ENCODE assay signal across 18 cellular contexts in the genomic region with DNA sequence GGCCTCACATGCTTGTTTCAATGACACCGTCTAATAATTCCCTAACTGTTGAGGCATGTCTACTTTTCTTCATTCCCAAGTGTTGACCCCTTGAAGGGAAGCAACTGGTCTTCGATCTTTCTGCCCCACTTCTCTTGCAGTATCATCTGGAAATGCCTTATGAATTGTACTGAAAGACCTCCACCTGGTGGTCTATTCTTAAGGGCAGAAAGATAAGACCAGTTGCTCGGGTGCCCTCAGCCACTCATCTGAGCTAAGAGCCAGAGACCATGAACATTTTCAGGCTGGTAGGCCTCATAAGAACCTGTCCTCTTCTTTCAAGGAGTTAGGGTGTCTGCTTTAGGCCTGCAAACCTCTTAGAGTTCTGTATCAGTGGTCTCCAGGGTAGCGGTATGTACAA.
"Had no signal": no experiment of that assay in that cellular context is flagged by ENCODE, and none has a peak within 500 bp of the region (broad histone marks: within the 10 kb centered on the region; RNA-seq: fewer than 3 reads in every experiment).

No MANE protein-coding gene starts in this region.

- H3K27ac ChIP-seq: RWPE1 had no signal

- DNase-seq: Karpas-422; KBM-7; MM.1S; NCI-H1092 treated with DMSO at 0.1 percent for 48 hours; NCI-H1436; NCI-H187; NCI-H2029; NCI-H2081 treated with DMSO at 0.1 percent for 48 hours; NCI-H2171; NCI-H226; NCI-H446; NCI-H510A; NCI-H526; NCI-H774; NK-92 treated with Interleukin-12 subunit alpha and Interleukin-12 subunit beta, amount 100 ng/mL, for 24 hours; SHP77; SK-N-SH had no signal

- H3K9me3 ChIP-seq: SK-N-SH had no signal

- H3K9ac ChIP-seq: SK-N-SH had no signal
